ENCODE assay signal across 21 cellular contexts in the genomic region with DNA sequence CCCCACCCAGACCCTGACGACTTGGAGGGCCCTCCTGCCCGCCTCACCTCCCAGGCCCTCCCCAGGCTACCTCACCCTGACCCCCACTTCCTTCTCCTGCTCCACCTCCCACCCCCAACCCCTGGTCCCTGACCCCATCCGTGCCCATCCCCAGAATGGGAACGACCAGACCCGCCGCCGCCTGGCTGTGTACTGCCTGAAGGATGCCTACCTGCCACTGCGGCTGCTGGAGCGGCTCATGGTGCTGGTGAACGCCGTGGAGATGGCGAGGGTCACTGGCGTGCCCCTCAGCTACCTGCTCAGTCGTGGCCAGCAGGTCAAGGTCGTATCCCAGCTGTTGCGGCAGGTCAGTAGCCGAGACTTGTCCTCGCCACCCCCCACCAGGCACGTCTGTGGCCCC. TPM values are rescaled to one million over a fixed set of nuclear protein-coding genes. Genes with fewer than 3 reads are reported as not detected.
DNase-seq lines count a peak whose midpoint lies in the region; ATAC-seq, FAIRE-seq and TF ChIP-seq lines count a peak whose summit lies in the region.
"Had no signal": no experiment of that assay in that cellular context is flagged by ENCODE, and none has a peak within 500 bp of the region (broad histone marks: within the 10 kb centered on the region; RNA-seq: fewer than 3 reads in every experiment).

No MANE protein-coding gene starts in this region.

- H3K79me2 ChIP-seq in K562 (ENCODE audit: control insufficient read depth, insufficient read depth, low read length), result no peaks in the 10 kb centered on the region

- no peak for TF ChIP-seq CTCF in K562 (IDR thresholded peaks at IDR 0.05 in 2 of 3, conservative IDR thresholded peaks at IDR 0.05 in 1 of 3; ENCODE audit: insufficient read depth in 2 of 3, low read depth in 1 of 3, low read length in 3 of 3)

- no peaks in the 10 kb centered on the region for H3K9me3 ChIP-seq in K562 (replicated peaks; ENCODE audit: control insufficient read depth, insufficient read depth, low read depth, low read length)
- peaks cover 0 to 2% of the 10 kb centered on the region in 2 donors for H3K9me3 ChIP-seq in neuronal stem cell (replicated peaks in 1 of 2; ENCODE audit: control insufficient read depth in 2 of 2, insufficient read depth in 1 of 2, low read depth in 1 of 2, low read length in 2 of 2)
- H3K9me3 ChIP-seq: A549, BE2C, HAP-1 had no signal

- CTCF ChIA-PET in K562 (lab: Yijun Ruan, JAX; ENCODE audit: low intra/inter-chr PET ratio), result no interaction called here

- peaks cover 0 to 16% of the 10 kb centered on the region in 2 experiments; a peak in 1 of 5 replicates for H3K4me1 ChIP-seq in K562 (replicated peaks in 1 of 2; ENCODE audit: control insufficient read depth in 2 of 2, insufficient read depth in 2 of 2, low read length in 2 of 2)
- no peaks in the 10 kb centered on the region for H3K4me1 ChIP-seq in neuronal stem cell (ENCODE audit: control insufficient read depth in 2 of 2, insufficient read depth in 1 of 2, low read depth in 1 of 2, low read length in 2 of 2)
- H3K4me1 ChIP-seq: A549, BE2C, HAP-1 had no signal

- BruUV-seq in K562 (replicated peaks; lab: Mats Ljungman, UMichigan), result no TSS peak

- H3K18ac ChIP-seq in neuronal stem cell (ENCODE audit: low read length), result no peak overlapping the region

- no peak overlapping the region for H2AK5ac ChIP-seq in neuronal stem cell (ENCODE audit: low read depth, low read length)

- H3K4ac ChIP-seq in neuronal stem cell (ENCODE audit: low read length), result no peak overlapping the region

- no peak overlapping the region for H3K4me3 Mint-ChIP-seq in activated naive CD8-positive, alpha-beta T cell treated with anti-CD3 and anti-CD28 coated beads for 36 hours
- no peak overlapping the region for H3K4me3 Mint-ChIP-seq in activated naive CD8-positive, alpha-beta T cell treated with anti-CD3 and anti-CD28 coated beads, Interleukin-2, amount 50 U/mL, for 24 hours
- H3K4me3 Mint-ChIP-seq: CD4-positive, alpha-beta memory T cell; HFFc6 had no signal

- H2AFZ ChIP-seq in K562 (ENCODE audit: low read depth, low read length), result no peak overlapping the region
- no peak overlapping the region for H2AFZ ChIP-seq in neuronal stem cell (ENCODE audit: low read length)

- TF ChIP-seq POLR2A in K562 (conservative IDR thresholded peaks at IDR 0.05), result no peak

- TF ChIP-seq RAD21 in K562 (CRISPR knock-in tag; conservative IDR thresholded peaks at IDR 0.05 in 1 of 2, IDR thresholded peaks at IDR 0.05 in 1 of 2), result no peak

- H3K23ac ChIP-seq in neuronal stem cell (ENCODE audit: low read depth, low read length, poor library complexity), result peak overlapping the region; percentile 65

- no peak for TF ChIP-seq EP300 in K562 (IDR thresholded peaks at IDR 0.05; ENCODE audit: low read length)

- in situ Hi-C loops in K562 (cut with MboI), result no loop called here

- no peak overlapping the region for H3K14ac ChIP-seq in neuronal stem cell (ENCODE audit: low read length)

- WGBS in K562 (ENCODE audit: insufficient coverage, low coverage, missing lambda C conversion rate), result 96% methylated on average over 9 of the region's 19 CpGs
- WGBS in neuronal stem cell (ENCODE audit: extremely low coverage in 2 of 2, insufficient read length in 2 of 2, insufficient replicate concordance in 1 of 2), 2 donors, result no CpG with 5 or more reads among the region's 19 CpGs

- no peak for FAIRE-seq in K562 (lab: Jason Lieb, UNC)
- FAIRE-seq: A549, G401.6, GM12892, H1 had no signal

- peaks cover 29% of the 10 kb centered on the region for H3K36me3 Mint-ChIP-seq in activated naive CD8-positive, alpha-beta T cell treated with anti-CD3 and anti-CD28 coated beads for 36 hours
- H3K36me3 Mint-ChIP-seq in activated naive CD8-positive, alpha-beta T cell treated with anti-CD3 and anti-CD28 coated beads, Interleukin-2, amount 50 U/mL, for 24 hours (ENCODE audit: low read depth), result peaks cover 34% of the 10 kb centered on the region

- H3K27me3 ChIP-seq in K562 (ENCODE audit: control insufficient read depth in 2 of 2, insufficient read depth in 2 of 2, low read length in 2 of 2) (no peaks in the 10 kb centered on the region), neuronal stem cell (ENCODE audit: control insufficient read depth in 3 of 3, insufficient read depth in 3 of 3, low read depth in 1 of 3, low read length in 3 of 3) (no peaks in the 10 kb centered on the region)
- H3K27me3 ChIP-seq: BE2C; BLaER1 treated with 17β-estradiol and CSF1 and Interleukin-3, amounts not matched to agents 10 nM and 100 nM had no signal

- no peak overlapping the region for H2BK5ac ChIP-seq in neuronal stem cell (ENCODE audit: low read length)

- no peaks in the 10 kb centered on the region for H3K9me3 Mint-ChIP-seq in activated naive CD8-positive, alpha-beta T cell treated with anti-CD3 and anti-CD28 coated beads for 36 hours
- no peaks in the 10 kb centered on the region for H3K9me3 Mint-ChIP-seq in activated naive CD8-positive, alpha-beta T cell treated with anti-CD3 and anti-CD28 coated beads, Interleukin-2, amount 50 U/mL, for 24 hours
- H3K9me3 Mint-ChIP-seq: CD4-positive, alpha-beta memory T cell; HFFc6 had no signal

- no peak overlapping the region for H2BK15ac ChIP-seq in neuronal stem cell (ENCODE audit: low read length)

- H3K27me3 Mint-ChIP-seq in activated naive CD8-positive, alpha-beta T cell treated with anti-CD3 and anti-CD28 coated beads for 36 hours, result no peaks in the 10 kb centered on the region
- H3K27me3 Mint-ChIP-seq in activated naive CD8-positive, alpha-beta T cell treated with anti-CD3 and anti-CD28 coated beads, Interleukin-2, amount 50 U/mL, for 24 hours, result no peaks in the 10 kb centered on the region
- H3K27me3 Mint-ChIP-seq: CD4-positive, alpha-beta memory T cell had no signal

- H2BK12ac ChIP-seq in neuronal stem cell (ENCODE audit: low read length), result no peak overlapping the region

- H3K27ac ChIP-seq in K562 (ENCODE audit: extremely low read depth, low read depth, low read length), result no peak overlapping the region
- no peak overlapping the region for H3K27ac ChIP-seq in neuronal stem cell (replicated peaks; ENCODE audit: low read length)
- H3K27ac ChIP-seq: A549; BLaER1 treated with 17β-estradiol and CSF1 and Interleukin-3, amounts not matched to agents 10 nM and 100 nM had no signal

- H3K79me1 ChIP-seq in neuronal stem cell (ENCODE audit: low read depth, low read length), result peaks cover 11% of the 10 kb centered on the region

- no peak overlapping the region; a peak in 1 of 4 replicates for H3K9ac ChIP-seq in K562 (ENCODE audit: insufficient read depth in 1 of 2, low read depth in 2 of 2, low read length in 2 of 2)
- no peak overlapping the region for H3K9ac ChIP-seq in neuronal stem cell (ENCODE audit: low read depth, low read length, poor library complexity)
- H3K9ac ChIP-seq: BLaER1 treated with 17β-estradiol and CSF1 and Interleukin-3, amounts not matched to agents 10 nM and 100 nM had no signal

- H4K8ac ChIP-seq in neuronal stem cell (ENCODE audit: low read depth, low read length), result no peak overlapping the region

- no peaks in the 10 kb centered on the region for H4K20me1 ChIP-seq in K562 (replicated peaks; ENCODE audit: control insufficient read depth, insufficient read depth, low read length)

- H3K36me3 ChIP-seq in K562 (ENCODE audit: control insufficient read depth, insufficient read depth, low read length), result peaks cover 83% of the 10 kb centered on the region; the same call in 2 of the 3 replicates
- peaks cover 55 to 78% of the 10 kb centered on the region in 2 donors for H3K36me3 ChIP-seq in neuronal stem cell (replicated peaks in 1 of 2; ENCODE audit: control insufficient read depth in 2 of 2, insufficient read depth in 2 of 2, low read length in 2 of 2)

- H3K4me2 ChIP-seq in K562 (ENCODE audit: insufficient read depth, low read length), result no peak overlapping the region
- H3K4me2 ChIP-seq in neuronal stem cell (ENCODE audit: insufficient read depth, low read length, poor library complexity, severe bottlenecking), result no peak overlapping the region
- H3K4me2 ChIP-seq: A549; BLaER1 treated with 17β-estradiol and CSF1 and Interleukin-3, amounts not matched to agents 10 nM and 100 nM had no signal

- ATAC-seq in activated naive CD8-positive, alpha-beta T cell treated with anti-CD3 and anti-CD28 coated beads, Interleukin-2, amount 50 U/mL, for 24 hours, result no peak
- no peak for ATAC-seq in K562
- ATAC-seq: A549 had no signal

- no peak for DNase-seq in activated naive CD8-positive, alpha-beta T cell treated with anti-CD3 and anti-CD28 coated beads for 36 hours
- no peak for DNase-seq in activated naive CD8-positive, alpha-beta T cell treated with anti-CD3 and anti-CD28 coated beads, Interleukin-2, amount 50 U/mL, for 24 hours
- DNase-seq in K562 (ENCODE audit: extremely low read depth in 1 of 4, low spot score in 3 of 4) (no peak), neuronal stem cell (ENCODE audit: low spot score) (no peak), RKO (ENCODE audit: low spot score) (no peak), NCI-H524 (lab: John Stamatoyannopoulos, UW) (no peak)
- DNase-seq: 8988T; ACHN; AML-193; BE2C; CD4-positive, alpha-beta memory T cell; COR-L47; DMS153; DND-41; HFFc6 had no signal

- no peak overlapping the region for H2BK120ac ChIP-seq in neuronal stem cell (ENCODE audit: low read depth, low read length)

- H3K27ac Mint-ChIP-seq in activated naive CD8-positive, alpha-beta T cell treated with anti-CD3 and anti-CD28 coated beads for 36 hours, result peak overlapping the region; percentile 8
- no peak overlapping the region for H3K27ac Mint-ChIP-seq in activated naive CD8-positive, alpha-beta T cell treated with anti-CD3 and anti-CD28 coated beads, Interleukin-2, amount 50 U/mL, for 24 hours
- H3K27ac Mint-ChIP-seq: HFFc6 had no signal

- no peak overlapping the region for H4K91ac ChIP-seq in neuronal stem cell (ENCODE audit: low read depth, low read length, poor library complexity)

- H3K4me3 ChIP-seq in K562 (no peak overlapping the region), neuronal stem cell (ENCODE audit: low read length in 2 of 2) (no peak overlapping the region)
- H3K4me3 ChIP-seq: A549; BLaER1 treated with 17β-estradiol and CSF1 and Interleukin-3, amounts not matched to agents 10 nM and 100 nM; HAP-1 had no signal

- no peaks in the 10 kb centered on the region for H3K4me1 Mint-ChIP-seq in activated naive CD8-positive, alpha-beta T cell treated with anti-CD3 and anti-CD28 coated beads for 36 hours
- no peaks in the 10 kb centered on the region for H3K4me1 Mint-ChIP-seq in activated naive CD8-positive, alpha-beta T cell treated with anti-CD3 and anti-CD28 coated beads, Interleukin-2, amount 50 U/mL, for 24 hours
- H3K4me1 Mint-ChIP-seq: CD4-positive, alpha-beta memory T cell had no signal

- POLR2A ChIA-PET in K562 (lab: Yijun Ruan, JAX), result no interaction called here

- H3K9me1 ChIP-seq in K562 (ENCODE audit: control insufficient read depth, insufficient read depth, low read length), result no peaks in the 10 kb centered on the region

- intact Hi-C loops in K562 (cut with micrococcal nuclease), result no loop called here

RNA-seq across cellular contexts. Expression of a gene that starts 11.9 kb away (rescaled TPM):
- total RNA-seq in activated naive CD8-positive, alpha-beta T cell treated with anti-CD3 and anti-CD28 coated beads for 36 hours, result 1 to 10 TPM; 1.6 TPM
- total RNA-seq in K562 (2011; cell fraction: chromatin; rRNA removed; ENCODE audit: low replicate concordance), result 2.3 and 8.3 TPM in 2 replicates
- total RNA-seq in K562 (2011; cell fraction: nucleolus; rRNA removed), result 4.6 and 5.2 TPM in 2 replicates
- 3.9 and 4.4 TPM in 2 replicates for total RNA-seq in K562 (2011; cell fraction: nucleoplasm; rRNA removed)
- total RNA-seq in K562 (2014; rRNA removed), result 0.33 and 0.45 TPM in 2 replicates
- total RNA-seq in K562 (2014; rRNA removed; fragmentation: Illumina TruSeq; extraction: Trizol), result 0.22 and 0.25 TPM in 2 replicates
- 0.40 and 0.45 TPM in 2 replicates for total RNA-seq in K562 (2015; rRNA removed; fragmentation: Illumina TruSeq; extraction: Trizol)
- total RNA-seq in K562 (2021), result 1.0 and 1.3 TPM in 2 replicates
- polyA plus RNA-seq in K562 (2011; rRNA removed), result 0.46 and 0.60 TPM in 2 replicates
- polyA plus RNA-seq in K562 (2011; cell fraction: cytosol; rRNA removed), result 0.41 and 0.94 TPM in 2 replicates
- 2.5 and 7.6 TPM in 2 replicates for polyA plus RNA-seq in K562 (2011; cell fraction: nucleus; rRNA removed)
- polyA plus RNA-seq in K562 (2012), result 0.53 and 1.1 TPM in 2 replicates
- 0.24 and 0.76 TPM in 2 replicates for polyA plus RNA-seq in K562 (2014; fragmentation: Illumina TruSeq; extraction: Trizol)
- under 1 TPM in 1 of 2 experiments, not detected in 1; 0.06 TPM for polyA plus RNA-seq in K562 (2014; fragmentation: Nextera tagmentation; extraction: Ambion mirVana)
- 0.53 and 0.92 TPM in 2 replicates for polyA plus RNA-seq in K562 (2014; rRNA removed)
- 0.06 and 0.07 TPM in 2 replicates for polyA minus RNA-seq in K562 (2011; rRNA and poly(A)+ RNA removed)
- polyA minus RNA-seq in K562 (2011; cell fraction: cytosol; rRNA and poly(A)+ RNA removed), result not detected in 2 replicates
- 0.33 and 0.94 TPM in 2 replicates for polyA minus RNA-seq in K562 (2011; cell fraction: nucleus; rRNA and poly(A)+ RNA removed)
- 0.08 TPM for polyA plus RNA-seq in neuronal stem cell (2013, experiment 1 of 2)
- polyA plus RNA-seq in neuronal stem cell (2013, experiment 2 of 2), result 0.17 TPM
- total RNA-seq: CD4-positive, alpha-beta memory T cell; HFFc6 had no signal

RNA-seq across cellular contexts. Expression of a gene that starts 22.7 kb away (rescaled TPM):
- total RNA-seq in activated naive CD8-positive, alpha-beta T cell treated with anti-CD3 and anti-CD28 coated beads for 36 hours, result 100 to 1,000 TPM; 191 to 196 TPM
- total RNA-seq in K562 (2011; cell fraction: chromatin; rRNA removed; ENCODE audit: low replicate concordance), result 79.9 and 373 TPM in 2 replicates
- 460 and 477 TPM in 2 replicates for total RNA-seq in K562 (2011; cell fraction: nucleolus; rRNA removed)
- 147 and 179 TPM in 2 replicates for total RNA-seq in K562 (2011; cell fraction: nucleoplasm; rRNA removed)
- total RNA-seq in K562 (2014; rRNA removed) (258 and 338 TPM in 2 replicates), K562 (2014; rRNA removed; fragmentation: Illumina TruSeq; extraction: Trizol) (15.3 and 28.3 TPM in 2 replicates), K562 (2015; rRNA removed; fragmentation: Illumina TruSeq; extraction: Trizol) (89.4 and 95.2 TPM in 2 replicates), K562 (2021) (296 and 312 TPM in 2 replicates)
- polyA plus RNA-seq in K562 (2011; rRNA removed) (45.2 and 88.6 TPM in 2 replicates), K562 (2014; fragmentation: Illumina TruSeq; extraction: Trizol) (47.8 and 97.9 TPM in 2 replicates), K562 (2014; fragmentation: Nextera tagmentation; extraction: Ambion mirVana) (1 to 10 TPM; 1.3 to 6.4 TPM), K562 (2014; rRNA removed) (161 and 163 TPM in 2 replicates)
- polyA plus RNA-seq in K562 (2011; cell fraction: cytosol; rRNA removed), result 86.2 and 222 TPM in 2 replicates
- polyA plus RNA-seq in K562 (2011; cell fraction: nucleus; rRNA removed), result 460 and 607 TPM in 2 replicates
- polyA plus RNA-seq in K562 (2012), result 164 and 224 TPM in 2 replicates
- polyA minus RNA-seq in K562 (2011; rRNA and poly(A)+ RNA removed), result 33.3 and 52.7 TPM in 2 replicates
- polyA minus RNA-seq in K562 (2011; cell fraction: cytosol; rRNA and poly(A)+ RNA removed), result 165 and 236 TPM in 2 replicates
- 166 and 171 TPM in 2 replicates for polyA minus RNA-seq in K562 (2011; cell fraction: nucleus; rRNA and poly(A)+ RNA removed)
- polyA plus RNA-seq in neuronal stem cell (2013, experiment 1 of 2), result 60.2 TPM
- polyA plus RNA-seq in neuronal stem cell (2013, experiment 2 of 2), result 61.7 TPM

RNA-seq across cellular contexts. Expression of a gene that starts 25.9 kb away (rescaled TPM):
- under 1 TPM; 0.12 to 0.45 TPM for total RNA-seq in activated naive CD8-positive, alpha-beta T cell treated with anti-CD3 and anti-CD28 coated beads for 36 hours
- 0.30 and 0.67 TPM in 2 replicates for total RNA-seq in K562 (2011; cell fraction: chromatin; rRNA removed; ENCODE audit: low replicate concordance)
- not detected in 2 replicates for total RNA-seq in K562 (2011; cell fraction: nucleolus; rRNA removed)
- total RNA-seq in K562 (2011; cell fraction: nucleoplasm; rRNA removed), result not detected in 2 replicates
- total RNA-seq in K562 (2014; rRNA removed), result not detected in 2 replicates
- total RNA-seq in K562 (2014; rRNA removed; fragmentation: Illumina TruSeq; extraction: Trizol), result not detected in 2 replicates
- not detected in 2 replicates for total RNA-seq in K562 (2015; rRNA removed; fragmentation: Illumina TruSeq; extraction: Trizol)
- total RNA-seq in K562 (2021), result 0.04 TPM in 1 of 2 replicates, not detected in the other
- 0.14 and 0.19 TPM in 2 replicates for polyA plus RNA-seq in K562 (2011; rRNA removed)
- polyA plus RNA-seq in K562 (2011; cell fraction: cytosol; rRNA removed), result 0.06 and 0.07 TPM in 2 replicates
- polyA plus RNA-seq in K562 (2011; cell fraction: nucleus; rRNA removed), result 0.31 and 0.60 TPM in 2 replicates
- 0.01 TPM in 1 of 2 replicates, not detected in the other for polyA plus RNA-seq in K562 (2012)
- not detected in 2 replicates for polyA plus RNA-seq in K562 (2014; fragmentation: Illumina TruSeq; extraction: Trizol)
- polyA plus RNA-seq in K562 (2014; fragmentation: Nextera tagmentation; extraction: Ambion mirVana), result not detected
- 0.01 TPM in 1 of 2 replicates, not detected in the other for polyA plus RNA-seq in K562 (2014; rRNA removed)
- polyA minus RNA-seq in K562 (2011; rRNA and poly(A)+ RNA removed), result 0.06 TPM in 1 of 2 replicates, not detected in the other
- polyA minus RNA-seq in K562 (2011; cell fraction: cytosol; rRNA and poly(A)+ RNA removed), result not detected in 2 replicates
- 0.22 TPM in 1 of 2 replicates, not detected in the other for polyA minus RNA-seq in K562 (2011; cell fraction: nucleus; rRNA and poly(A)+ RNA removed)
- 1.0 TPM for polyA plus RNA-seq in neuronal stem cell (2013, experiment 1 of 2)
- 1.2 TPM for polyA plus RNA-seq in neuronal stem cell (2013, experiment 2 of 2)
- total RNA-seq: CD4-positive, alpha-beta memory T cell; HFFc6 had no signal

RNA-seq across cellular contexts. Expression of a gene that starts 30.6 kb away (rescaled TPM):
- total RNA-seq in activated naive CD8-positive, alpha-beta T cell treated with anti-CD3 and anti-CD28 coated beads for 36 hours, result 10 to 100 TPM; 49.6 TPM
- 31.6 and 83.2 TPM in 2 replicates for total RNA-seq in K562 (2011; cell fraction: chromatin; rRNA removed; ENCODE audit: low replicate concordance)
- 66.3 and 72.5 TPM in 2 replicates for total RNA-seq in K562 (2011; cell fraction: nucleolus; rRNA removed)
- total RNA-seq in K562 (2011; cell fraction: nucleoplasm; rRNA removed), result 41.0 and 45.6 TPM in 2 replicates
- 51.4 and 68.1 TPM in 2 replicates for total RNA-seq in K562 (2014; rRNA removed)
- total RNA-seq in K562 (2014; rRNA removed; fragmentation: Illumina TruSeq; extraction: Trizol), result 10.6 and 12.3 TPM in 2 replicates
- total RNA-seq in K562 (2015; rRNA removed; fragmentation: Illumina TruSeq; extraction: Trizol), result 32.9 and 35.0 TPM in 2 replicates
- total RNA-seq in K562 (2021), result 56.7 and 58.2 TPM in 2 replicates
- polyA plus RNA-seq in K562 (2011; rRNA removed), result 24.0 and 37.5 TPM in 2 replicates
- 42.2 and 70.3 TPM in 2 replicates for polyA plus RNA-seq in K562 (2011; cell fraction: cytosol; rRNA removed)
- 71.7 and 110 TPM in 2 replicates for polyA plus RNA-seq in K562 (2011; cell fraction: nucleus; rRNA removed)
- polyA plus RNA-seq in K562 (2012), result 51.4 and 65.3 TPM in 2 replicates
- polyA plus RNA-seq in K562 (2014; fragmentation: Illumina TruSeq; extraction: Trizol), result 23.8 and 51.0 TPM in 2 replicates
- 1 to 10 TPM in 1 of 2 experiments, under 1 TPM in 1; 0.11 to 1.5 TPM for polyA plus RNA-seq in K562 (2014; fragmentation: Nextera tagmentation; extraction: Ambion mirVana)
- 61.9 and 73.8 TPM in 2 replicates for polyA plus RNA-seq in K562 (2014; rRNA removed)
- 12.7 and 17.8 TPM in 2 replicates for polyA minus RNA-seq in K562 (2011; rRNA and poly(A)+ RNA removed)
- 15.7 and 17.4 TPM in 2 replicates for polyA minus RNA-seq in K562 (2011; cell fraction: cytosol; rRNA and poly(A)+ RNA removed)
- 28.8 and 37.7 TPM in 2 replicates for polyA minus RNA-seq in K562 (2011; cell fraction: nucleus; rRNA and poly(A)+ RNA removed)
- polyA plus RNA-seq in neuronal stem cell (2013, experiment 1 of 2), result 15.5 TPM
- 15.1 TPM for polyA plus RNA-seq in neuronal stem cell (2013, experiment 2 of 2)

RNA-seq across cellular contexts. Expression of a gene that starts 41.4 kb away (rescaled TPM):
- 10 to 100 TPM; 16.1 to 18.1 TPM for total RNA-seq in activated naive CD8-positive, alpha-beta T cell treated with anti-CD3 and anti-CD28 coated beads for 36 hours
- 3.9 and 8.3 TPM in 2 replicates for total RNA-seq in K562 (2011; cell fraction: chromatin; rRNA removed; ENCODE audit: low replicate concordance)
- 5.0 and 5.5 TPM in 2 replicates for total RNA-seq in K562 (2011; cell fraction: nucleolus; rRNA removed)
- total RNA-seq in K562 (2011; cell fraction: nucleoplasm; rRNA removed), result 3.6 and 5.6 TPM in 2 replicates
- total RNA-seq in K562 (2014; rRNA removed), result 0.41 and 0.78 TPM in 2 replicates
- total RNA-seq in K562 (2014; rRNA removed; fragmentation: Illumina TruSeq; extraction: Trizol), result 0.45 and 0.65 TPM in 2 replicates
- 0.45 and 0.76 TPM in 2 replicates for total RNA-seq in K562 (2015; rRNA removed; fragmentation: Illumina TruSeq; extraction: Trizol)
- 1.9 and 2.3 TPM in 2 replicates for total RNA-seq in K562 (2021)
- 1.2 and 1.9 TPM in 2 replicates for polyA plus RNA-seq in K562 (2011; rRNA removed)
- 1.4 and 1.9 TPM in 2 replicates for polyA plus RNA-seq in K562 (2011; cell fraction: cytosol; rRNA removed)
- 11.3 and 12.5 TPM in 2 replicates for polyA plus RNA-seq in K562 (2011; cell fraction: nucleus; rRNA removed)
- polyA plus RNA-seq in K562 (2012), result 2.0 and 3.0 TPM in 2 replicates
- 0.89 and 1.1 TPM in 2 replicates for polyA plus RNA-seq in K562 (2014; fragmentation: Illumina TruSeq; extraction: Trizol)
- under 1 TPM; 0.25 to 0.49 TPM for polyA plus RNA-seq in K562 (2014; fragmentation: Nextera tagmentation; extraction: Ambion mirVana)
- polyA plus RNA-seq in K562 (2014; rRNA removed), result 0.69 and 1.6 TPM in 2 replicates
- polyA minus RNA-seq in K562 (2011; rRNA and poly(A)+ RNA removed), result 0.42 and 0.57 TPM in 2 replicates
- 1.5 TPM in 1 of 2 replicates, not detected in the other for polyA minus RNA-seq in K562 (2011; cell fraction: cytosol; rRNA and poly(A)+ RNA removed)
- polyA minus RNA-seq in K562 (2011; cell fraction: nucleus; rRNA and poly(A)+ RNA removed), result 2.0 and 2.2 TPM in 2 replicates
- 0.84 TPM for polyA plus RNA-seq in neuronal stem cell (2013, experiment 1 of 2)
- polyA plus RNA-seq in neuronal stem cell (2013, experiment 2 of 2), result 0.72 TPM
